Comparison of ENCODE assay signal across 31 cellular contexts in genomic region chr19:56868446-56868845, GRCh38.
DNase-seq lines count a peak whose midpoint lies in the region.
"Had no signal": no experiment of that assay in that cellular context is flagged by ENCODE, and none has a peak within 500 bp of the region (broad histone marks: within the 10 kb centered on the region; RNA-seq: fewer than 3 reads in every experiment).

No MANE protein-coding gene starts in this region.

- DNase-seq in inferior parietal cortex (ENCODE audit: extremely low spot score) (peak; percentile 61), superior temporal gyrus (ENCODE audit: extremely low spot score) (peak; percentile 71), NK-92 (lab: John Stamatoyannopoulos, UW; ENCODE audit: unreplicated experiment) (no peak)
- DNase-seq in stimulated activated CD4-positive, alpha-beta T cell treated with anti-CD3 and anti-CD28 coated beads, Interleukin-1b, Interleukin-23, amount 100 ng/mL, for 48 hours = no peak
- no peak for DNase-seq in activated CD4-positive, alpha-beta T cell treated with anti-CD3 and anti-CD28 coated beads for 4 hours
- DNase-seq: 8988T; ACHN; AML-193; BE2C; C1 segment of cervical spinal cord; Caco-2; Calu3; CD4-positive, alpha-beta memory T cell; CD4-positive, alpha-beta T cell; CD4-positive, CD25-positive, alpha-beta regulatory T cell; CD8-positive, alpha-beta memory T cell; CD8-positive, alpha-beta T cell; COR-L47; DMS 273 treated with DMSO at 0.1 percent for 48 hours; DMS153; DMS53; DMS79; DMS79 treated with DMSO at 0.1 percent for 48 hours; DND-41; EL had no signal

- peak overlapping the region; percentile 22 for H3K27ac ChIP-seq in angular gyrus (ENCODE audit: low read depth, low read length)
- H3K27ac ChIP-seq: 22Rv1; A549; BLaER1; BLaER1 treated with 17β-estradiol and CSF1 and Interleukin-3, amounts not matched to agents 10 nM and 100 nM; C4-2B had no signal

Comparison
In these comparisons a context has a peak if more than half of its experiments do, and no peak if none do; other contexts are left out.
1. DNase-seq: peak in inferior parietal cortex (single experiment) and superior temporal gyrus (single experiment); none in stimulated activated CD4-positive, alpha-beta T cell treated with anti-CD3 and anti-CD28 coated beads, Interleukin-1b, Interleukin-23, amount 100 ng/mL, for 48 hours (single experiment), activated CD4-positive, alpha-beta T cell treated with anti-CD3 and anti-CD28 coated beads for 4 hours (0 of 2) and NK-92 (single experiment).